ENCODE assay signal across 8 cellular contexts in genomic region chr7:2680792-2681490, GRCh38. TPM values are rescaled to one million over a fixed set of nuclear protein-coding genes. Genes with fewer than 3 reads are reported as not detected.
DNase-seq lines count a peak whose midpoint lies in the region; ATAC-seq, FAIRE-seq and TF ChIP-seq lines count a peak whose summit lies in the region.

No MANE protein-coding gene starts in this region.

- POLR2A ChIA-PET in activated CD4-positive, alpha-beta memory T cell treated with anti-CD3 and anti-CD28 coated beads, Interleukin-2, amount 10 ng/mL, durations not matched to agents 7 days and 5 days (lab: Charles Lee), result interaction anchor here (2.0 kb wide), 1 partner anchor 229 kb away, joined by 5 read pairs; no protein-coding TSS in a partner anchor

- H2AK5ac ChIP-seq in mesenchymal stem cell (ENCODE audit: low read length, severe bottlenecking), result peak overlapping the region; percentile 10

- H3K27ac ChIP-seq in mesenchymal stem cell (ENCODE audit: low read length, poor library complexity, severe bottlenecking), result no peak overlapping the region

- no peak overlapping the region for H3K4ac ChIP-seq in mesenchymal stem cell (ENCODE audit: low read depth in 1 of 2, low read length in 2 of 2)

- no peaks in the 10 kb centered on the region for H3K9me3 ChIP-seq in mesenchymal stem cell (ENCODE audit: control insufficient read depth, low read length)

- H3K27me3 ChIP-seq in mesenchymal stem cell (ENCODE audit: control insufficient read depth in 1 of 2, insufficient read depth in 1 of 2, low read length in 2 of 2), result peaks cover 7 to 26% of the 10 kb centered on the region in 2 experiments

- no peak overlapping the region for H3K4me2 ChIP-seq in mesenchymal stem cell (ENCODE audit: low read length, poor library complexity, severe bottlenecking)

- H2AFZ ChIP-seq in mesenchymal stem cell (ENCODE audit: low read depth, low read length), result no peak overlapping the region

- no peak overlapping the region for H3K18ac ChIP-seq in mesenchymal stem cell (ENCODE audit: low read depth in 1 of 2, low read length in 2 of 2)

- H3K27me3 Mint-ChIP-seq in activated CD4-positive, alpha-beta memory T cell treated with anti-CD3 and anti-CD28 coated beads, Interleukin-2, amount 10 ng/mL, durations not matched to agents 7 days and 5 days, result peaks cover 12% of the 10 kb centered on the region
- H3K27me3 Mint-ChIP-seq in endothelial cell (ENCODE audit: unreplicated experiment), result peaks cover 7% of the 10 kb centered on the region

- no peaks in the 10 kb centered on the region for H3K9me3 Mint-ChIP-seq in activated CD4-positive, alpha-beta memory T cell treated with anti-CD3 and anti-CD28 coated beads, Interleukin-2, amount 10 ng/mL, durations not matched to agents 7 days and 5 days
- no peaks in the 10 kb centered on the region for H3K9me3 Mint-ChIP-seq in endothelial cell (ENCODE audit: unreplicated experiment)

- H2BK5ac ChIP-seq in mesenchymal stem cell (ENCODE audit: low read depth, low read length, poor library complexity, severe bottlenecking), result no peak overlapping the region

- H2BK12ac ChIP-seq in mesenchymal stem cell (ENCODE audit: low read length in 2 of 2), result no peak overlapping the region

- no peak overlapping the region for H3K14ac ChIP-seq in mesenchymal stem cell (ENCODE audit: low read length in 2 of 2)

- no peak overlapping the region for H3K27ac Mint-ChIP-seq in activated CD4-positive, alpha-beta memory T cell treated with anti-CD3 and anti-CD28 coated beads, Interleukin-2, amount 10 ng/mL, durations not matched to agents 7 days and 5 days
- no peak overlapping the region for H3K27ac Mint-ChIP-seq in endothelial cell (ENCODE audit: unreplicated experiment)

- WGBS in mesenchymal stem cell, result 25% methylated on average over 25 of the region's 27 CpGs

- no peak for ATAC-seq in GM18502 (IDR thresholded peaks at IDR 0.05; ENCODE audit: poor library complexity, unreplicated experiment)

- peak overlapping the region; percentile 4 for H4K8ac ChIP-seq in mesenchymal stem cell (ENCODE audit: low read length)

- no peaks in the 10 kb centered on the region for H3K36me3 ChIP-seq in mesenchymal stem cell (ENCODE audit: control insufficient read depth in 1 of 2, insufficient read depth in 2 of 2, low read depth in 1 of 2, low read length in 2 of 2)

- CTCF ChIA-PET in activated CD4-positive, alpha-beta memory T cell treated with anti-CD3 and anti-CD28 coated beads, Interleukin-2, amount 10 ng/mL, durations not matched to agents 7 days and 5 days (lab: Charles Lee), result interaction anchor here (0.6 to 8.6 kb wide), 10 partner anchors 9 to 259 kb away, joined by 3 to 53 read pairs (median 3); partner anchors contain the start of gene GRIFIN

- H3K79me1 ChIP-seq in mesenchymal stem cell (replicated peaks; ENCODE audit: low read length, poor library complexity, severe bottlenecking), result no peaks in the 10 kb centered on the region

- H3K9ac ChIP-seq in mesenchymal stem cell (ENCODE audit: low read length), result no peak overlapping the region

- peaks cover 3% of the 10 kb centered on the region for H3K4me1 ChIP-seq in mesenchymal stem cell (ENCODE audit: control insufficient read depth, insufficient read depth, low read depth, low read length)

- no peaks in the 10 kb centered on the region for H3K36me3 Mint-ChIP-seq in activated CD4-positive, alpha-beta memory T cell treated with anti-CD3 and anti-CD28 coated beads, Interleukin-2, amount 10 ng/mL, durations not matched to agents 7 days and 5 days (ENCODE audit: low read depth)
- peaks cover 4% of the 10 kb centered on the region for H3K36me3 Mint-ChIP-seq in endothelial cell (ENCODE audit: low read depth, unreplicated experiment)

- H3K23ac ChIP-seq in mesenchymal stem cell (ENCODE audit: low read length in 2 of 2), result no peak overlapping the region

- no peak overlapping the region for H4K91ac ChIP-seq in mesenchymal stem cell (ENCODE audit: low read length)

- in situ Hi-C loops in ACHN (cut with HindIII; ENCODE audit: low pct_ligation_motif_present, low pct_unique_long_range_greater_than_20kb, low sequenced_read_pairs), result no loop called here

- H3K4me3 Mint-ChIP-seq in activated CD4-positive, alpha-beta memory T cell treated with anti-CD3 and anti-CD28 coated beads, Interleukin-2, amount 10 ng/mL, durations not matched to agents 7 days and 5 days, result no peak overlapping the region
- H3K4me3 Mint-ChIP-seq in endothelial cell (ENCODE audit: unreplicated experiment), result no peak overlapping the region

- H2BK120ac ChIP-seq in mesenchymal stem cell (ENCODE audit: low read depth, low read length), result no peak overlapping the region

- H2BK15ac ChIP-seq in mesenchymal stem cell (ENCODE audit: low read depth, poor library complexity, severe bottlenecking), result no peak overlapping the region

- H3K4me1 Mint-ChIP-seq in activated CD4-positive, alpha-beta memory T cell treated with anti-CD3 and anti-CD28 coated beads, Interleukin-2, amount 10 ng/mL, durations not matched to agents 7 days and 5 days, result no peaks in the 10 kb centered on the region
- no peaks in the 10 kb centered on the region for H3K4me1 Mint-ChIP-seq in endothelial cell (ENCODE audit: unreplicated experiment)

- no peak overlapping the region for H3K4me3 ChIP-seq in mesenchymal stem cell (ENCODE audit: insufficient read depth in 1 of 2, low read depth in 1 of 2, low read length in 2 of 2)

- peak; percentile 84 for DNase-seq in ACHN
- DNase-seq in GM18507 (ENCODE audit: extremely low spot score, insufficient read length, low read depth), result peak; percentile 54
- peak; percentile 26 to 79 for DNase-seq in NCI-H446 (lab: John Stamatoyannopoulos, UW)
- peak; percentile 67 for DNase-seq in activated CD4-positive, alpha-beta memory T cell treated with anti-CD3 and anti-CD28 coated beads, Interleukin-2, amount 10 ng/mL, durations not matched to agents 7 days and 5 days
- peak; percentile 85 for DNase-seq in endothelial cell (ENCODE audit: low spot score)
- DNase-seq in mesenchymal stem cell, result peak; percentile 72
- DNase-seq in stimulated activated CD8-positive, alpha-beta memory T cell treated with anti-CD3 and anti-CD28 coated beads, Interleukin-15, amount 100 ng/mL, for 48 hours (ENCODE audit: low read depth in 2 of 2), result peak; percentile 13 to 35

- peak; percentile 71 for TF ChIP-seq CTCF in endothelial cell (IDR thresholded peaks at IDR 0.05; ENCODE audit: unreplicated experiment)

- peak; percentile 75 for FAIRE-seq in GM18507 (lab: Jason Lieb, UNC)

RNA-seq across cellular contexts. Expression of gene AMZ1, which starts 7.1 kb away (rescaled TPM):
- under 1 TPM; 0.78 to 0.88 TPM for total RNA-seq in activated CD4-positive, alpha-beta memory T cell treated with anti-CD3 and anti-CD28 coated beads, Interleukin-2, amount 10 ng/mL, durations not matched to agents 7 days and 5 days
- total RNA-seq in endothelial cell (ENCODE audit: unreplicated experiment), result 0.05 TPM
- 0.06 TPM for polyA plus RNA-seq in mesenchymal stem cell (2013, experiment 1 of 2)
- 0.07 TPM for polyA plus RNA-seq in mesenchymal stem cell (2013, experiment 2 of 2)

RNA-seq across cellular contexts. Expression of gene TTYH3, which starts 49.2 kb away (rescaled TPM):
- 10 to 100 TPM in 1 of 2 experiments, 1 to 10 TPM in 1; 9.7 to 10.2 TPM for total RNA-seq in activated CD4-positive, alpha-beta memory T cell treated with anti-CD3 and anti-CD28 coated beads, Interleukin-2, amount 10 ng/mL, durations not matched to agents 7 days and 5 days
- total RNA-seq in endothelial cell (ENCODE audit: unreplicated experiment), result 250 TPM
- 198 TPM for polyA plus RNA-seq in mesenchymal stem cell (2013, experiment 1 of 2)
- 194 TPM for polyA plus RNA-seq in mesenchymal stem cell (2013, experiment 2 of 2)

Comparison
In these comparisons a context has a peak if more than half of its experiments do, and no peak if none do; other contexts are left out.
1. DNase-seq: peak in every context shown above with its lines; median percentile 85 in endothelial cell; 84 in ACHN; 72 in mesenchymal stem cell; 67 in activated CD4-positive, alpha-beta memory T cell treated with anti-CD3 and anti-CD28 coated beads, Interleukin-2, amount 10 ng/mL, durations not matched to agents 7 days and 5 days; 54 in GM18507; 52 in NCI-H446; 24 in stimulated activated CD8-positive, alpha-beta memory T cell treated with anti-CD3 and anti-CD28 coated beads, Interleukin-15, amount 100 ng/mL, for 48 hours.
2. RNA of gene TTYH3, which starts 49.2 kb away (total RNA-seq): 250 TPM in endothelial cell (single experiment); 9.7 to 10.2 TPM in activated CD4-positive, alpha-beta memory T cell treated with anti-CD3 and anti-CD28 coated beads, Interleukin-2, amount 10 ng/mL, durations not matched to agents 7 days and 5 days; every median in the first group is over 10 times any median in the second.